Comparison of ENCODE assay signal across 8 cellular contexts in genomic region chr11:46489668-46490560, GRCh38.
A peak's percentile ranks its signal among the peaks of the same experiment; 100 is the strongest.
DNase-seq lines count a peak whose midpoint lies in the region; ATAC-seq and TF ChIP-seq lines count a peak whose summit lies in the region.

No MANE protein-coding gene starts in this region.

- DNase-seq in DMS53 treated with DMSO at 0.1 percent for 48 hours (lab: John Stamatoyannopoulos, UW; ENCODE audit: unreplicated experiment) = peak; percentile 22
- DNase-seq in HFFc6 = peak; percentile 39
- DNase-seq in NCI-H748 treated with DMSO at 0.1 percent for 48 hours (lab: John Stamatoyannopoulos, UW) = peak; percentile 37
- DNase-seq in activated T-helper 9 cell treated with anti-CD3 and anti-CD28 coated beads, Interleukin-2, amount 50 U/mL, for 16 hours (ENCODE audit: low read depth) = peak; percentile 3
- DNase-seq in hepatic stellate cell (ENCODE audit: low spot score) = peak; percentile 26
- DNase-seq in stimulated activated CD4-positive, alpha-beta T cell treated with anti-CD3 and anti-CD28 coated beads, Interleukin-4, amount 100 ng/mL, for 1 hour = peak; percentile 13
- DNase-seq in T-helper 2 cell treated with Interferon-gamma antibody and Interleukin-4, amounts not matched to agents 5 μg/mL and 100 μg/mL, for 36 hours (ENCODE audit: low spot score) = no peak

- peaks cover 29% of the 10 kb centered on the region for H3K4me1 Mint-ChIP-seq in HFFc6 (ENCODE audit: low read depth)
- H3K4me1 Mint-ChIP-seq in T-helper 2 cell treated with Interferon-gamma antibody and Interleukin-4, amounts not matched to agents 5 μg/mL and 100 μg/mL, for 36 hours (ENCODE audit: low read depth) = peaks cover 2% of the 10 kb centered on the region

- no peaks in the 10 kb centered on the region for H3K9me3 Mint-ChIP-seq in HFFc6
- no peaks in the 10 kb centered on the region for H3K9me3 Mint-ChIP-seq in T-helper 2 cell treated with Interferon-gamma antibody and Interleukin-4, amounts not matched to agents 5 μg/mL and 100 μg/mL, for 36 hours

- TF ChIP-seq CTCF in HFFc6 (IDR thresholded peaks at IDR 0.05) = peak; percentile 77

- no peak overlapping the region; the same call in 1 of the 2 replicates for H3K4me3 Mint-ChIP-seq in HFFc6
- H3K4me3 Mint-ChIP-seq in T-helper 2 cell treated with Interferon-gamma antibody and Interleukin-4, amounts not matched to agents 5 μg/mL and 100 μg/mL, for 36 hours = no peak overlapping the region

- 0 out of 2 replicates have a peak, but pooled peaks cover 4% of the 10 kb centered on the region for H3K36me3 Mint-ChIP-seq in HFFc6 (ENCODE audit: low read depth)
- H3K36me3 Mint-ChIP-seq in T-helper 2 cell treated with Interferon-gamma antibody and Interleukin-4, amounts not matched to agents 5 μg/mL and 100 μg/mL, for 36 hours (ENCODE audit: low read depth) = peaks cover 6% of the 10 kb centered on the region

- ATAC-seq in GM21576 (IDR thresholded peaks at IDR 0.05; ENCODE audit: unreplicated experiment) = no peak

- H3K27ac Mint-ChIP-seq in HFFc6 = peak overlapping the region; percentile 37; the same call in 1 of the 2 replicates
- no peak overlapping the region for H3K27ac Mint-ChIP-seq in T-helper 2 cell treated with Interferon-gamma antibody and Interleukin-4, amounts not matched to agents 5 μg/mL and 100 μg/mL, for 36 hours

- peaks cover 1% of the 10 kb centered on the region; the same call in 1 of the 2 replicates for H3K27me3 Mint-ChIP-seq in HFFc6 (ENCODE audit: insufficient read depth)
- no peaks in the 10 kb centered on the region for H3K27me3 Mint-ChIP-seq in T-helper 2 cell treated with Interferon-gamma antibody and Interleukin-4, amounts not matched to agents 5 μg/mL and 100 μg/mL, for 36 hours (ENCODE audit: low read depth)
